2 cellular contexts compared by ENCODE assay signal in the genomic region with DNA sequence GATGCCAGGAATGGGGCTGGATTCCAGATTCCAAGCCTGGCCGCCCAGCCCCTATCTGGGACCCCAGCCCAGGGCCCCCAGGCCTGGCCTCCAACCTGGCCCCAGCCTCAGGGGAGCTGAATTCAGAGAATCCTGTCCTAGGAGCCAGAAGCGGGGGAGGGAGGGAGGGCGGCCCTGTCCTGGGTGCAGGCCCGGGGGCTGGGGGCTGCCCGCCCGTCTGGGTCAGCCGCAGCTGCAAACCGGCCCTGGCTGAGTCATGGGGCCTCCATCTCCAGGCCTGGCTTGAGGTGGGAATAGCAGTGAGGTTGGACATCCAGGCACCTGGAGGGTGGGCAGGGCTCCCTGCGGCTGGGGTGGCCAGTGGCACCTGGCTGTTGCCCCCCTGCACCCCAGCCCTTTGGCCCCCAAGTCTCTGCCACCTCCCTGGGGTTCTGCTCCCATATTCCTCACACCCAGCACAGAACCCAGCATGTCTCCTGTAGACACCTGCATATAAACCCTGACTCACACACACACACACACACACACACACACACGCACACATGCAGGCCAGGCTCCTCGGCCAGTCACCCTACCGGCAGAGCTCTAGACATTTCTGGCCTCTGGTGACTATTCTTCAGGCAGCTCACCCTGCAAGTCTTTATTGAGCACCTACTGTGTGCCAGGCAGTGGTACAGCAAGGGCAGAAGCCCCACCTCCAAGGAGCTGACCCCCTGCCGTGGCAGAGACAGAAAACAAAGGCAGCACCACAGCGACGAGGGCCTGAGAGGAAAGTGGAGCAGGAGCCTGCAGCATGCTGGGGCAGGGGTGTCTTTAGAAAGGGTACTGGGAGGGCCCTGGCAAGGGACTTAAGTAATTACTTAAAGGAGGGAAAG.
TF ChIP-seq lines count a peak whose summit lies in the region.

No MANE protein-coding gene starts in this region.

TF ChIP-seq in IMR-90, 13 proteins besides CTCF, POLR2A, EP300 and RAD21:
- TF ChIP-seq MAZ (IDR thresholded peaks at IDR 0.05; ENCODE audit: borderline replicate concordance, low read depth, low read length), result no peak
- no peak for TF ChIP-seq NFE2L2 (IDR thresholded peaks at IDR 0.05; ENCODE audit: low read depth, low read length)
- TF ChIP-seq RCOR1 (IDR thresholded peaks at IDR 0.05; ENCODE audit: insufficient replicate concordance, low read length), result no peak
- no peak for TF ChIP-seq CHD1 (IDR thresholded peaks at IDR 0.05; ENCODE audit: low read depth, low read length)
- TF ChIP-seq RFX5 (IDR thresholded peaks at IDR 0.05; ENCODE audit: low read depth, low read length), result no peak
- no peak for TF ChIP-seq CEBPB (IDR thresholded peaks at IDR 0.05; ENCODE audit: low read depth, low read length)
- no peak for TF ChIP-seq SMC3 (IDR thresholded peaks at IDR 0.05; ENCODE audit: low read depth, low read length)
- TF ChIP-seq, protein P1, sequence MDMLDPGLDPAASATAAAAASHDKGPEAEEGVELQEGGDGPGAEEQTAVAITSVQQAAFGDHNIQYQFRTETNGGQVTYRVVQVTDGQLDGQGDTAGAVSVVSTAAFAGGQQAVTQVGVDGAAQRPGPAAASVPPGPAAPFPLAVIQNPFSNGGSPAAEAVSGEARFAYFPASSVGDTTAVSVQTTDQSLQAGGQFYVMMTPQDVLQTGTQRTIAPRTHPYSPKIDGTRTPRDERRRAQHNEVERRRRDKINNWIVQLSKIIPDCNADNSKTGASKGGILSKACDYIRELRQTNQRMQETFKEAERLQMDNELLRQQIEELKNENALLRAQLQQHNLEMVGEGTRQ (IDR thresholded peaks at IDR 0.05; ENCODE audit: low read depth, low read length), result no peak
- no peak for TF ChIP-seq MXI1 (IDR thresholded peaks at IDR 0.05; ENCODE audit: borderline replicate concordance, low read depth, low read length)
- no peak for TF ChIP-seq BHLHE40 (IDR thresholded peaks at IDR 0.05; ENCODE audit: low read depth, low read length)
- no peak for TF ChIP-seq MAFK (IDR thresholded peaks at IDR 0.05; ENCODE audit: low read depth, low read length)

TF ChIP-seq in K562, 482 proteins besides CTCF, POLR2A, EP300 and RAD21:
- TF ChIP-seq BCOR (IDR thresholded peaks at IDR 0.05) (no peak), MAFK (IDR thresholded peaks at IDR 0.05; ENCODE audit: low read length) (no peak), NCOA1 (IDR thresholded peaks at IDR 0.05; ENCODE audit: low read depth) (no peak), ZKSCAN1 (IDR thresholded peaks at IDR 0.05; ENCODE audit: low read depth, low read length) (peak; percentile 59; the same call in 1 of the 2 replicates), CREBBP (IDR thresholded peaks at IDR 0.05; ENCODE audit: low read depth, low read length) (no peak)
